1 cellular context compared by ENCODE assay signal in genomic region chr20:18793625-18794427, GRCh38.
TF ChIP-seq lines count a peak whose summit lies in the region.

No MANE protein-coding gene starts in this region.

TF ChIP-seq in HepG2, 621 proteins besides CTCF, POLR2A, EP300 and RAD21 (continued from another document and continues in another):
- TF ChIP-seq MTA1 (CRISPR knock-in tag; IDR thresholded peaks at IDR 0.05; ENCODE audit: borderline replicate concordance) (peak; percentile 62; the same call in 1 of the 2 replicates), NFE2L1 (CRISPR knock-in tag; IDR thresholded peaks at IDR 0.05; ENCODE audit: borderline replicate concordance) (no peak), ZFP41 (CRISPR knock-in tag; IDR thresholded peaks at IDR 0.05; ENCODE audit: borderline replicate concordance) (no peak), DR1 (CRISPR knock-in tag; IDR thresholded peaks at IDR 0.05) (peak; percentile 56; the same call in 1 of the 2 replicates), MIXL1 (CRISPR knock-in tag; IDR thresholded peaks at IDR 0.05) (peak; percentile 61), ETV6 (CRISPR knock-in tag; conservative IDR thresholded peaks at IDR 0.05) (0 out of 2 replicates have a peak, but pooled peaks have one; percentile 50), ZNF280D (CRISPR knock-in tag; IDR thresholded peaks at IDR 0.05) (peak; percentile 93; the same call in 1 of the 2 replicates), RNF2 (conservative IDR thresholded peaks at IDR 0.05; ENCODE audit: low read depth) (peak; percentile 60; the same call in 1 of the 2 replicates), KDM5B (CRISPR knock-in tag; IDR thresholded peaks at IDR 0.05; ENCODE audit: borderline replicate concordance) (peak; percentile 98), NR1H2 (CRISPR knock-in tag; IDR thresholded peaks at IDR 0.05; ENCODE audit: borderline replicate concordance, low read depth) (no peak), ZNF567 (CRISPR knock-in tag; IDR thresholded peaks at IDR 0.05; ENCODE audit: borderline replicate concordance) (peak; percentile 45; the same call in 1 of the 2 replicates), ZNF747 (CRISPR knock-in tag; IDR thresholded peaks at IDR 0.05; ENCODE audit: borderline replicate concordance) (peak; percentile 84; the same call in 1 of the 2 replicates), FOXK2 (IDR thresholded peaks at IDR 0.05) (peak; percentile 55), ZNF773 (CRISPR knock-in tag; IDR thresholded peaks at IDR 0.05; ENCODE audit: borderline replicate concordance) (peak; percentile 40; the same call in 1 of the 2 replicates), KLF16 (CRISPR knock-in tag; IDR thresholded peaks at IDR 0.05) (peak in 1 of 2 experiments; percentile 53; a peak in 1 of 4 replicates), ZNF451 (CRISPR knock-in tag; IDR thresholded peaks at IDR 0.05) (no peak), ZNF274 (CRISPR knock-in tag; IDR thresholded peaks at IDR 0.05) (peak; percentile 89; the same call in 1 of the 2 replicates), YEATS4 (CRISPR knock-in tag; IDR thresholded peaks at IDR 0.05; ENCODE audit: borderline replicate concordance) (peak; percentile 92), CCDC6 (CRISPR knock-in tag; IDR thresholded peaks at IDR 0.05) (0 out of 2 replicates have a peak, but pooled peaks have one; percentile 30), REL (CRISPR knock-in tag; conservative IDR thresholded peaks at IDR 0.05) (no peak), ZNF230 (CRISPR knock-in tag; IDR thresholded peaks at IDR 0.05) (peak; percentile 89; the same call in 1 of the 2 replicates), MAZ (IDR thresholded peaks at IDR 0.05; ENCODE audit: borderline replicate concordance, low read depth, low read length) (no peak), MAZ (CRISPR knock-in tag; IDR thresholded peaks at IDR 0.05; ENCODE audit: low read depth) (peak; percentile 89), ELF1 (CRISPR knock-in tag; IDR thresholded peaks at IDR 0.05) (peak; percentile 99), RFX5 (IDR thresholded peaks at IDR 0.05; ENCODE audit: low read depth, low read length) (peak; percentile 60), PHF21A (CRISPR knock-in tag; IDR thresholded peaks at IDR 0.05) (peak; percentile 75; the same call in 1 of the 2 replicates), HNRNPH1 (optimal IDR thresholded peaks at IDR 0.05; ENCODE audit: low read depth, low read length) (no peak), CEBPB (IDR thresholded peaks at IDR 0.05; ENCODE audit: borderline replicate concordance, low read depth, low read length) (no peak), SKI (IDR thresholded peaks at IDR 0.05; ENCODE audit: partially characterized antibody) (peak; percentile 11), HMGA1 (CRISPR knock-in tag; conservative IDR thresholded peaks at IDR 0.05) (no peak), ZNF3 (CRISPR knock-in tag; IDR thresholded peaks at IDR 0.05) (no peak), PHF20 (CRISPR knock-in tag; IDR thresholded peaks at IDR 0.05) (peak; percentile 95), ZNF546 (CRISPR knock-in tag; conservative IDR thresholded peaks at IDR 0.05) (no peak), SAP130 (CRISPR knock-in tag; IDR thresholded peaks at IDR 0.05; ENCODE audit: low read depth) (peak; percentile 86), HOXD1 (CRISPR knock-in tag; IDR thresholded peaks at IDR 0.05) (peak; percentile 89), ZBTB21 (CRISPR knock-in tag; IDR thresholded peaks at IDR 0.05) (peak; percentile 72), ZFP36L1 (CRISPR knock-in tag; IDR thresholded peaks at IDR 0.05) (peak; percentile 87; the same call in 1 of the 2 replicates), ZNF589 (CRISPR knock-in tag; conservative IDR thresholded peaks at IDR 0.05) (no peak), REXO4 (CRISPR knock-in tag; IDR thresholded peaks at IDR 0.05; ENCODE audit: borderline replicate concordance) (no peak), GABPB1 (CRISPR knock-in tag; IDR thresholded peaks at IDR 0.05) (peak; percentile 100)
- TF ChIP-seq, protein P1, sequence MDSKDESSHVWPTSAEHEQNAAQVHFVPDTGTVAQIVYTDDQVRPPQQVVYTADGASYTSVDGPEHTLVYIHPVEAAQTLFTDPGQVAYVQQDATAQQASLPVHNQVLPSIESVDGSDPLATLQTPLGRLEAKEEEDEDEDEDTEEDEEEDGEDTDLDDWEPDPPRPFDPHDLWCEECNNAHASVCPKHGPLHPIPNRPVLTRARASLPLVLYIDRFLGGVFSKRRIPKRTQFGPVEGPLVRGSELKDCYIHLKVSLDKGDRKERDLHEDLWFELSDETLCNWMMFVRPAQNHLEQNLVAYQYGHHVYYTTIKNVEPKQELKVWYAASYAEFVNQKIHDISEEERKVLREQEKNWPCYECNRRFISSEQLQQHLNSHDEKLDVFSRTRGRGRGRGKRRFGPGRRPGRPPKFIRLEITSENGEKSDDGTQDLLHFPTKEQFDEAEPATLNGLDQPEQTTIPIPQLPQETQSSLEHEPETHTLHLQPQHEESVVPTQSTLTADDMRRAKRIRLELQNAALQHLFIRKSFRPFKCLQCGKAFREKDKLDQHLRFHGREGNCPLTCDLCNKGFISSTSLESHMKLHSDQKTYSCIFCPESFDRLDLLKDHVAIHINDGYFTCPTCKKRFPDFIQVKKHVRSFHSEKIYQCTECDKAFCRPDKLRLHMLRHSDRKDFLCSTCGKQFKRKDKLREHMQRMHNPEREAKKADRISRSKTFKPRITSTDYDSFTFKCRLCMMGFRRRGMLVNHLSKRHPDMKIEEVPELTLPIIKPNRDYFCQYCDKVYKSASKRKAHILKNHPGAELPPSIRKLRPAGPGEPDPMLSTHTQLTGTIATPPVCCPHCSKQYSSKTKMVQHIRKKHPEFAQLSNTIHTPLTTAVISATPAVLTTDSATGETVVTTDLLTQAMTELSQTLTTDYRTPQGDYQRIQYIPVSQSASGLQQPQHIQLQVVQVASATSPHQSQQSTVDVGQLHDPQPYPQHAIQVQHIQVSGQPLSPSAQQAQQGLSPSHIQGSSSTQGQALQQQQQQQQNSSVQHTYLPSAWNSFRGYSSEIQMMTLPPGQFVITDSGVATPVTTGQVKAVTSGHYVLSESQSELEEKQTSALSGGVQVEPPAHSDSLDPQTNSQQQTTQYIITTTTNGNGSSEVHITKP (CRISPR knock-in tag; IDR thresholded peaks at IDR 0.05; ENCODE audit: low read depth): 0 out of 2 replicates have a peak, but pooled peaks have one; percentile 31
- TF ChIP-seq, protein P2, sequence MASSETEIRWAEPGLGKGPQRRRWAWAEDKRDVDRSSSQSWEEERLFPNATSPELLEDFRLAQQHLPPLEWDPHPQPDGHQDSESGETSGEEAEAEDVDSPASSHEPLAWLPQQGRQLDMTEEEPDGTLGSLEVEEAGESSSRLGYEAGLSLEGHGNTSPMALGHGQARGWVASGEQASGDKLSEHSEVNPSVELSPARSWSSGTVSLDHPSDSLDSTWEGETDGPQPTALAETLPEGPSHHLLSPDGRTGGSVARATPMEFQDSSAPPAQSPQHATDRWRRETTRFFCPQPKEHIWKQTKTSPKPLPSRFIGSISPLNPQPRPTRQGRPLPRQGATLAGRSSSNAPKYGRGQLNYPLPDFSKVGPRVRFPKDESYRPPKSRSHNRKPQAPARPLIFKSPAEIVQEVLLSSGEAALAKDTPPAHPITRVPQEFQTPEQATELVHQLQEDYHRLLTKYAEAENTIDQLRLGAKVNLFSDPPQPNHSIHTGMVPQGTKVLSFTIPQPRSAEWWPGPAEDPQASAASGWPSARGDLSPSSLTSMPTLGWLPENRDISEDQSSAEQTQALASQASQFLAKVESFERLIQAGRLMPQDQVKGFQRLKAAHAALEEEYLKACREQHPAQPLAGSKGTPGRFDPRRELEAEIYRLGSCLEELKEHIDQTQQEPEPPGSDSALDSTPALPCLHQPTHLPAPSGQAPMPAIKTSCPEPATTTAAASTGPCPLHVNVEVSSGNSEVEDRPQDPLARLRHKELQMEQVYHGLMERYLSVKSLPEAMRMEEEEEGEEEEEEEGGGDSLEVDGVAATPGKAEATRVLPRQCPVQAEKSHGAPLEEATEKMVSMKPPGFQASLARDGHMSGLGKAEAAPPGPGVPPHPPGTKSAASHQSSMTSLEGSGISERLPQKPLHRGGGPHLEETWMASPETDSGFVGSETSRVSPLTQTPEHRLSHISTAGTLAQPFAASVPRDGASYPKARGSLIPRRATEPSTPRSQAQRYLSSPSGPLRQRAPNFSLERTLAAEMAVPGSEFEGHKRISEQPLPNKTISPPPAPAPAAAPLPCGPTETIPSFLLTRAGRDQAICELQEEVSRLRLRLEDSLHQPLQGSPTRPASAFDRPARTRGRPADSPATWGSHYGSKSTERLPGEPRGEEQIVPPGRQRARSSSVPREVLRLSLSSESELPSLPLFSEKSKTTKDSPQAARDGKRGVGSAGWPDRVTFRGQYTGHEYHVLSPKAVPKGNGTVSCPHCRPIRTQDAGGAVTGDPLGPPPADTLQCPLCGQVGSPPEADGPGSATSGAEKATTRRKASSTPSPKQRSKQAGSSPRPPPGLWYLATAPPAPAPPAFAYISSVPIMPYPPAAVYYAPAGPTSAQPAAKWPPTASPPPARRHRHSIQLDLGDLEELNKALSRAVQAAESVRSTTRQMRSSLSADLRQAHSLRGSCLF (CRISPR knock-in tag; IDR thresholded peaks at IDR 0.05; ENCODE audit: borderline replicate concordance): peak; percentile 73; the same call in 1 of the 2 replicates
- TF ChIP-seq, protein P3, sequence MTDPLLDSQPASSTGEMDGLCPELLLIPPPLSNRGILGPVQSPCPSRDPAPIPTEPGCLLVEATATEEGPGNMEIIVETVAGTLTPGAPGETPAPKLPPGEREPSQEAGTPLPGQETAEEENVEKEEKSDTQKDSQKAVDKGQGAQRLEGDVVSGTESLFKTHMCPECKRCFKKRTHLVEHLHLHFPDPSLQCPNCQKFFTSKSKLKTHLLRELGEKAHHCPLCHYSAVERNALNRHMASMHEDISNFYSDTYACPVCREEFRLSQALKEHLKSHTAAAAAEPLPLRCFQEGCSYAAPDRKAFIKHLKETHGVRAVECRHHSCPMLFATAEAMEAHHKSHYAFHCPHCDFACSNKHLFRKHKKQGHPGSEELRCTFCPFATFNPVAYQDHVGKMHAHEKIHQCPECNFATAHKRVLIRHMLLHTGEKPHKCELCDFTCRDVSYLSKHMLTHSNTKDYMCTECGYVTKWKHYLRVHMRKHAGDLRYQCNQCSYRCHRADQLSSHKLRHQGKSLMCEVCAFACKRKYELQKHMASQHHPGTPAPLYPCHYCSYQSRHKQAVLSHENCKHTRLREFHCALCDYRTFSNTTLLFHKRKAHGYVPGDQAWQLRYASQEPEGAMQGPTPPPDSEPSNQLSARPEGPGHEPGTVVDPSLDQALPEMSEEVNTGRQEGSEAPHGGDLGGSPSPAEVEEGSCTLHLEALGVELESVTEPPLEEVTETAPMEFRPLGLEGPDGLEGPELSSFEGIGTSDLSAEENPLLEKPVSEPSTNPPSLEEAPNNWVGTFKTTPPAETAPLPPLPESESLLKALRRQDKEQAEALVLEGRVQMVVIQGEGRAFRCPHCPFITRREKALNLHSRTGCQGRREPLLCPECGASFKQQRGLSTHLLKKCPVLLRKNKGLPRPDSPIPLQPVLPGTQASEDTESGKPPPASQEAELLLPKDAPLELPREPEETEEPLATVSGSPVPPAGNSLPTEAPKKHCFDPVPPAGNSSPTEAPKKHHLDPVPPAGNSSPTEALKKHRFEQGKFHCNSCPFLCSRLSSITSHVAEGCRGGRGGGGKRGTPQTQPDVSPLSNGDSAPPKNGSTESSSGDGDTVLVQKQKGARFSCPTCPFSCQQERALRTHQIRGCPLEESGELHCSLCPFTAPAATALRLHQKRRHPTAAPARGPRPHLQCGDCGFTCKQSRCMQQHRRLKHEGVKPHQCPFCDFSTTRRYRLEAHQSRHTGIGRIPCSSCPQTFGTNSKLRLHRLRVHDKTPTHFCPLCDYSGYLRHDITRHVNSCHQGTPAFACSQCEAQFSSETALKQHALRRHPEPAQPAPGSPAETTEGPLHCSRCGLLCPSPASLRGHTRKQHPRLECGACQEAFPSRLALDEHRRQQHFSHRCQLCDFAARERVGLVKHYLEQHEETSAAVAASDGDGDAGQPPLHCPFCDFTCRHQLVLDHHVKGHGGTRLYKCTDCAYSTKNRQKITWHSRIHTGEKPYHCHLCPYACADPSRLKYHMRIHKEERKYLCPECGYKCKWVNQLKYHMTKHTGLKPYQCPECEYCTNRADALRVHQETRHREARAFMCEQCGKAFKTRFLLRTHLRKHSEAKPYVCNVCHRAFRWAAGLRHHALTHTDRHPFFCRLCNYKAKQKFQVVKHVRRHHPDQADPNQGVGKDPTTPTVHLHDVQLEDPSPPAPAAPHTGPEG (CRISPR knock-in tag; IDR thresholded peaks at IDR 0.05): peak; percentile 95
- TF ChIP-seq, protein P4, sequence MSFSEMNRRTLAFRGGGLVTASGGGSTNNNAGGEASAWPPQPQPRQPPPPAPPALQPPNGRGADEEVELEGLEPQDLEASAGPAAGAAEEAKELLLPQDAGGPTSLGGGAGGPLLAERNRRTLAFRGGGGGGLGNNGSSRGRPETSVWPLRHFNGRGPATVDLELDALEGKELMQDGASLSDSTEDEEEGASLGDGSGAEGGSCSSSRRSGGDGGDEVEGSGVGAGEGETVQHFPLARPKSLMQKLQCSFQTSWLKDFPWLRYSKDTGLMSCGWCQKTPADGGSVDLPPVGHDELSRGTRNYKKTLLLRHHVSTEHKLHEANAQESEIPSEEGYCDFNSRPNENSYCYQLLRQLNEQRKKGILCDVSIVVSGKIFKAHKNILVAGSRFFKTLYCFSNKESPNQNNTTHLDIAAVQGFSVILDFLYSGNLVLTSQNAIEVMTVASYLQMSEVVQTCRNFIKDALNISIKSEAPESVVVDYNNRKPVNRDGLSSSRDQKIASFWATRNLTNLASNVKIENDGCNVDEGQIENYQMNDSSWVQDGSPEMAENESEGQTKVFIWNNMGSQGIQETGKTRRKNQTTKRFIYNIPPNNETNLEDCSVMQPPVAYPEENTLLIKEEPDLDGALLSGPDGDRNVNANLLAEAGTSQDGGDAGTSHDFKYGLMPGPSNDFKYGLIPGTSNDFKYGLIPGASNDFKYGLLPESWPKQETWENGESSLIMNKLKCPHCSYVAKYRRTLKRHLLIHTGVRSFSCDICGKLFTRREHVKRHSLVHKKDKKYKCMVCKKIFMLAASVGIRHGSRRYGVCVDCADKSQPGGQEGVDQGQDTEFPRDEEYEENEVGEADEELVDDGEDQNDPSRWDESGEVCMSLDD (CRISPR knock-in tag; IDR thresholded peaks at IDR 0.05; ENCODE audit: borderline replicate concordance): no peak
